Comparison of ENCODE assay signal across 8 cellular contexts in the genomic region with DNA sequence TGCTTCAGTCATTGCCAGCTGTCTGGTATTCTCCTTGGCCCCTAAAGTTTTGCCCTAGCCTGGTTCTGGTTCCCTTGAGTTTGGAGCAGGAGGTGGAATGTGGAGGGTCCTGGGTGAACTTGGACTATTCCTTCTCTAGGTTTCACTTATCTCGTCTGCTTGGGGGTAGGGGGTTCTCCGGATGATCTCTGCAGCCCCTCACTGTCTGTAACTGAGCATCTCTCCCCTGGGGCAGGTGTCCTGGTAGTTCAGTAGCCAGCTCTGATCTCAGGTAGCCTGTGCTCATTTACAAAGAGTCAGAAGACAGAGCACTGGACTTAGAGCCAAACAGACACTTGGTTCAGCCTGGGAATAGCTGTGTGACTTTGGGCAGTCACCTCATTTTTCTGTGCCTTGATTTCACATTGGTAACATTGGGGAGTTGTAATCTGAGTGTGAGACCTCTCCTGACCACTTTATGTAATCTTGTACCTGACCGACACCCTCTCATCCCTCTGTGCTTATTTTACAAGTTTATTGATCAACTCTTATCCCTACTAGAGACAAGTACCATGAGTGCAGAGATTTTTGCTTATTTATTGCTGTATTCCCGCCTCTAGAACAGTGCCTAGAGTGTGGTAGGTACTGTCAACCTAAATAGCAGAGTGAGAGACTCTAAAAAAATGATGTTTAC. TPM values are rescaled to one million over a fixed set of nuclear protein-coding genes. Genes with fewer than 3 reads are reported as not detected.
DNase-seq lines count a peak whose midpoint lies in the region; ATAC-seq and TF ChIP-seq lines count a peak whose summit lies in the region.

No MANE protein-coding gene starts in this region.

- H3K27ac ChIP-seq in adrenal gland (peak overlapping the region; percentile 77 to 93 (median 86)), right lobe of liver (peak overlapping the region; percentile 70 to 87 (median 71)), upper lobe of right lung (peak overlapping the region; percentile 91)

- intact Hi-C loops in activated naive CD4-positive, alpha-beta T cell treated with anti-CD3 and anti-CD28 coated beads for 36 hours (cut with micrococcal nuclease), result loop anchor here (1.0 to 5.0 kb wide), 4 partner anchors 20 to 104 kb away; partner anchors contain the start of gene MEI1
- intact Hi-C loops in adrenal gland (cut with DNase I), result no loop called here
- intact Hi-C loops in right lobe of liver (cut with DNase I), result no loop called here
- intact Hi-C loops in upper lobe of right lung (cut with DNase I), result no loop called here

- H3K27me3 Mint-ChIP-seq in activated naive CD4-positive, alpha-beta T cell treated with anti-CD3 and anti-CD28 coated beads for 36 hours (ENCODE audit: low read depth), result no peaks in the 10 kb centered on the region

- peaks cover 38% of the 10 kb centered on the region for H3K4me1 Mint-ChIP-seq in activated naive CD4-positive, alpha-beta T cell treated with anti-CD3 and anti-CD28 coated beads for 36 hours (ENCODE audit: low read depth)

- peaks cover 3% of the 10 kb centered on the region for H3K36me3 Mint-ChIP-seq in activated naive CD4-positive, alpha-beta T cell treated with anti-CD3 and anti-CD28 coated beads for 36 hours (ENCODE audit: low read depth)

- H3K9me3 Mint-ChIP-seq in activated naive CD4-positive, alpha-beta T cell treated with anti-CD3 and anti-CD28 coated beads for 36 hours, result no peaks in the 10 kb centered on the region

- H3K36me3 ChIP-seq in adrenal gland (replicated peaks in 1 of 2) (no peaks in the 10 kb centered on the region), right lobe of liver (no peaks in the 10 kb centered on the region), upper lobe of right lung (no peaks in the 10 kb centered on the region)

- H3K4me3 ChIP-seq in adrenal gland (peak overlapping the region; percentile 48 to 93 (median 76)), right lobe of liver (peak overlapping the region; percentile 68 to 94 (median 82)), upper lobe of right lung (peak overlapping the region; percentile 99)

- no peak for DNase-seq in activated naive CD4-positive, alpha-beta T cell treated with anti-CD3 and anti-CD28 coated beads for 36 hours
- no peak for DNase-seq in activated naive CD4-positive, alpha-beta T cell (lab: John Stamatoyannopoulos, UW)
- DNase-seq in adrenal gland, result no peak
- no peak for DNase-seq in right lobe of liver
- no peak for DNase-seq in upper lobe of right lung
- no peak for DNase-seq in HCEC 1CT
- DNase-seq in globus pallidus (ENCODE audit: low spot score), result no peak

- H3K4me1 ChIP-seq in adrenal gland (replicated peaks in 1 of 2) (peaks cover 13 to 33% of the 10 kb centered on the region in 2 donors), right lobe of liver (peaks cover 0 to 13% (median 4%) of the 10 kb centered on the region in 4 donors), upper lobe of right lung (peaks cover 13% of the 10 kb centered on the region)

- peak overlapping the region; percentile 56 for H3K27ac Mint-ChIP-seq in activated naive CD4-positive, alpha-beta T cell treated with anti-CD3 and anti-CD28 coated beads for 36 hours

- H3K27me3 ChIP-seq in adrenal gland (no peaks in the 10 kb centered on the region), right lobe of liver (no peaks in the 10 kb centered on the region), upper lobe of right lung (no peaks in the 10 kb centered on the region)

- TF ChIP-seq POLR2A in adrenal gland (IDR thresholded peaks at IDR 0.05) (no peak), right lobe of liver (IDR thresholded peaks at IDR 0.05) (no peak)

- H3K9me3 ChIP-seq in adrenal gland (replicated peaks in 1 of 3) (no peaks in the 10 kb centered on the region), right lobe of liver (no peaks in the 10 kb centered on the region), upper lobe of right lung (no peaks in the 10 kb centered on the region)

- peak overlapping the region; percentile 84 for H3K4me3 Mint-ChIP-seq in activated naive CD4-positive, alpha-beta T cell treated with anti-CD3 and anti-CD28 coated beads for 36 hours

- TF ChIP-seq CTCF in adrenal gland (IDR thresholded peaks at IDR 0.05) (no peak), right lobe of liver (IDR thresholded peaks at IDR 0.05) (no peak), upper lobe of right lung (IDR thresholded peaks at IDR 0.05) (no peak)

- CTCF ChIA-PET in activated naive CD4-positive, alpha-beta T cell treated with anti-CD3 and anti-CD28 coated beads for 36 hours (lab: Charles Lee), result interaction anchor here (0.7 to 4.6 kb wide), 6 partner anchors 20 to 103 kb away, joined by 3 to 38 read pairs (median 22); partner anchors contain the start of gene MEI1

- peak in 1 of 4 donors; percentile 2 for ATAC-seq in right lobe of liver
- ATAC-seq in upper lobe of right lung, result no peak
- no peak for ATAC-seq in HG02610 (IDR thresholded peaks at IDR 0.05; ENCODE audit: unreplicated experiment)

- 16 to 26% (median 20%) methylated on average over 4 of the region's 4 CpGs for WGBS in adrenal gland, 4 donors
- 11% methylated on average over 3 of the region's 4 CpGs for WGBS in right lobe of liver (ENCODE audit: insufficient coverage, low coverage, low lambda C conversion rate, missing lambda C conversion rate)

RNA-seq across cellular contexts. Expression of gene CCDC134, which starts 0.8 kb away (rescaled TPM):
- 10 to 100 TPM; 17.0 to 19.3 TPM for total RNA-seq in activated naive CD4-positive, alpha-beta T cell treated with anti-CD3 and anti-CD28 coated beads for 36 hours
- 10 to 100 TPM; 24.9 to 64.4 (median 35.1) TPM for total RNA-seq in adrenal gland
- polyA plus RNA-seq in adrenal gland, result 10 to 100 TPM in 1 of 3 donors, 1 to 10 TPM in 2; 4.9 to 28.0 (median 6.8) TPM
- 1 to 10 TPM; 2.6 to 5.2 (median 3.4) TPM for total RNA-seq in right lobe of liver
- 7.3 TPM for total RNA-seq in upper lobe of right lung

RNA-seq across cellular contexts. Expression of gene SREBF2, which starts 31.6 kb away (rescaled TPM):
- total RNA-seq in activated naive CD4-positive, alpha-beta T cell treated with anti-CD3 and anti-CD28 coated beads for 36 hours, result 100 to 1,000 TPM; 143 to 147 TPM
- 100 to 1,000 TPM; 113 to 263 (median 156) TPM for total RNA-seq in adrenal gland
- polyA plus RNA-seq in adrenal gland, result 100 to 1,000 TPM in 2 of 3 donors, 10 to 100 TPM in 1; 85.7 to 209 (median 104) TPM
- 10 to 100 TPM; 26.7 to 63.4 (median 37.2) TPM for total RNA-seq in right lobe of liver
- 156 TPM for total RNA-seq in upper lobe of right lung
